8 cellular contexts compared by ENCODE assay signal in the genomic region with DNA sequence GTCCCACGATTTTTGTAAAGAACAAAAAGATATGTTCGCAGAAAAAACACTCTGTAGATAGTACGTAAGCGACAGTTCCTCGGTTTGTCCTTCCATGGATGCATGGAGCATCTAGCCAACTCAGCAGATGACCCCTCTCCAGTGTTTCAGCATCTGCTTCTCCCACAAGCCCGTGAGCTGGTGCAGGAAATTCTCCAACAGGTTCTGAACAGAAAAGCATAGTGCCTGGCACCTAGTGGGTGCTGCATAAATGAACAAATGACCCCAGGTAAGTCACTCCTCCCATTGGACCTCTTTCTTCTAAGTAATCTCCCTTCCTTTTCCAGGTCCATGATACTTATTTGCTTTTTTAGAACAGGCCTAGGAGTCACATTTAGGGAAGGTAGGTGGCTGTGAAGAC. TPM values are rescaled to one million over a fixed set of nuclear protein-coding genes. Genes with fewer than 3 reads are reported as not detected.
DNase-seq lines count a peak whose midpoint lies in the region; ATAC-seq and TF ChIP-seq lines count a peak whose summit lies in the region.

No MANE protein-coding gene starts in this region.

- no peaks in the 10 kb centered on the region; a peak in 1 of 5 replicates for H3K9me3 Mint-ChIP-seq in H9

- no peaks in the 10 kb centered on the region for H4K20me1 ChIP-seq in H9 (ENCODE audit: control insufficient read depth, insufficient read depth, insufficient read length)

- H3K4me3 Mint-ChIP-seq in H9 (peak overlapping the region; percentile 60 to 79), T-helper 17 cell (peak overlapping the region; percentile 85)

- H3K36me3 ChIP-seq in skeletal muscle tissue (ENCODE audit: control insufficient read depth in 3 of 3, insufficient read depth in 3 of 3, low read length in 3 of 3) = no peaks in the 10 kb centered on the region

- H3K4me1 Mint-ChIP-seq in H9 (peaks cover 41 to 55% of the 10 kb centered on the region in 2 experiments), T-helper 17 cell (peaks cover 37% of the 10 kb centered on the region)

- H3K4me1 ChIP-seq in H9 (ENCODE audit: insufficient read depth, low read length) (0 out of 2 replicates have a peak, but pooled peaks cover 3% of the 10 kb centered on the region), right cardiac atrium (ENCODE audit: control insufficient read depth, insufficient read depth, low read length) (peaks cover 2% of the 10 kb centered on the region), skeletal muscle tissue (ENCODE audit: control insufficient read depth in 3 of 3, insufficient read depth in 3 of 3, low read length in 3 of 3) (peaks cover 24 to 49% (median 35%) of the 10 kb centered on the region in 3 donors)

- H3K36me3 Mint-ChIP-seq in H9 (ENCODE audit: insufficient read depth in 1 of 3, low read depth in 3 of 3) (no peaks in the 10 kb centered on the region; a peak in 1 of 7 replicates), T-helper 17 cell (ENCODE audit: low read depth) (no peaks in the 10 kb centered on the region)

- no peak overlapping the region for H2AK5ac ChIP-seq in H9 (ENCODE audit: insufficient read length, low read length)

- peak overlapping the region; percentile 90 for H3K4me3 ChIP-seq in right cardiac atrium (ENCODE audit: low read length)
- H3K4me3 ChIP-seq in skeletal muscle tissue (ENCODE audit: low read length in 3 of 3) = peak overlapping the region; percentile 48 to 78 (median 77)

- H2BK12ac ChIP-seq in H9 (ENCODE audit: insufficient read length, low read depth, low read length) = no peak overlapping the region

- H3K27ac Mint-ChIP-seq in H9 (peak overlapping the region in 1 of 3 experiments; percentile 77; a peak in 1 of 7 replicates), T-helper 17 cell (peak overlapping the region; percentile 37)

- H3K4ac ChIP-seq in H9 (ENCODE audit: low read depth, low read length) = no peak overlapping the region

- H3K27ac ChIP-seq in H9 (ENCODE audit: insufficient read length, low read depth, low read length) (no peak overlapping the region), right cardiac atrium (ENCODE audit: low read length) (peak overlapping the region; percentile 54), skeletal muscle tissue (ENCODE audit: low read depth, low read length) (peak overlapping the region; percentile 66)

- H3K27me3 Mint-ChIP-seq in H9 (ENCODE audit: low read depth) = peaks cover 28% of the 10 kb centered on the region
- peaks cover 4% of the 10 kb centered on the region for H3K27me3 Mint-ChIP-seq in T-helper 17 cell

- H4K91ac ChIP-seq in H9 (ENCODE audit: insufficient read length, low read depth, low read length) = no peak overlapping the region

- H2BK5ac ChIP-seq in H9 (ENCODE audit: insufficient read length, low read length) = no peak overlapping the region

- no peak overlapping the region for H3K18ac ChIP-seq in H9 (ENCODE audit: insufficient read length, low read depth, low read length)

- H3K79me1 ChIP-seq in H9 (ENCODE audit: insufficient read depth, low read depth, low read length, poor library complexity, severe bottlenecking) = no peaks in the 10 kb centered on the region

- H2BK120ac ChIP-seq in H9 (ENCODE audit: low read depth, low read length, poor library complexity, severe bottlenecking) = no peak overlapping the region

- no peak overlapping the region for H3K14ac ChIP-seq in H9 (ENCODE audit: insufficient read depth, low read length)

- no peak overlapping the region for H3K9ac ChIP-seq in H9 (ENCODE audit: extremely low read depth, insufficient read length, low read length)
- H3K9ac ChIP-seq in skeletal muscle tissue (ENCODE audit: low read depth in 1 of 3, low read length in 3 of 3) = peak overlapping the region; percentile 7 to 85 (median 73)

- H3T11ph ChIP-seq in H9 (ENCODE audit: low read length) = no peak overlapping the region

- DNase-seq in H9 (no peak), T-helper 17 cell (no peak), right cardiac atrium (no peak), NCI-H2171 (lab: John Stamatoyannopoulos, UW) (no peak)
- DNase-seq in stimulated activated CD4-positive, alpha-beta T cell treated with anti-CD3 and anti-CD28 coated beads, Interleukin-2, amount 100 ng/mL, for 24 hours = no peak

- no peak overlapping the region for H4K5ac ChIP-seq in H9 (ENCODE audit: insufficient read length, low read depth, low read length)

- H3K9me3 ChIP-seq in H9 (ENCODE audit: control insufficient read depth, low read depth, low read length) = no peaks in the 10 kb centered on the region
- H3K9me3 ChIP-seq in T-helper 17 cell (ENCODE audit: control insufficient read depth, low read length, poor library complexity, severe bottlenecking) = no peaks in the 10 kb centered on the region
- H3K9me3 ChIP-seq in right cardiac atrium (ENCODE audit: control insufficient read depth, low read length) = no peaks in the 10 kb centered on the region
- H3K9me3 ChIP-seq in skeletal muscle tissue (ENCODE audit: control insufficient read depth in 3 of 3, low read length in 3 of 3) = no peaks in the 10 kb centered on the region

- peak overlapping the region; percentile 32 for H3K4me2 ChIP-seq in H9 (ENCODE audit: insufficient read depth, insufficient read length, low read length)

- peaks cover 3% of the 10 kb centered on the region for H3K23me2 ChIP-seq in H9 (ENCODE audit: insufficient read length, low read depth, low read length, poor library complexity, severe bottlenecking)

- H3K79me2 ChIP-seq in H9 (ENCODE audit: insufficient read depth, low read length) = peaks cover 9% of the 10 kb centered on the region; the same call in 1 of the 2 replicates

- no peak overlapping the region for H2BK15ac ChIP-seq in H9 (ENCODE audit: low read depth, low read length)

- ATAC-seq in T-helper 17 cell = no peak
- no peak for ATAC-seq in right cardiac atrium
- ATAC-seq in HG02840 (IDR thresholded peaks at IDR 0.05; ENCODE audit: low FRiP score, unreplicated experiment) = no peak
- ATAC-seq in GM18867 (IDR thresholded peaks at IDR 0.05; ENCODE audit: unreplicated experiment) = no peak

- no peak overlapping the region for H2BK20ac ChIP-seq in H9 (ENCODE audit: low read depth, low read length, poor library complexity, severe bottlenecking)

- H3K56ac ChIP-seq in H9 (ENCODE audit: insufficient read length, low read depth, low read length) = no peak overlapping the region

- WGBS in H9 (ENCODE audit: extremely low coverage, insufficient read length, low lambda C conversion rate) = no CpG with 5 or more reads among the region's 6 CpGs
- 81% methylated on average over 6 of the region's 6 CpGs for WGBS in right cardiac atrium

- H3K23ac ChIP-seq in H9 (ENCODE audit: insufficient read length, low read depth, low read length) = no peak overlapping the region

- H4K8ac ChIP-seq in H9 (replicated peaks; ENCODE audit: insufficient read length, low read depth, low read length) = no peak overlapping the region

- intact Hi-C loops in right cardiac atrium (cut with DNase I) = loop anchor here in 3 of 4 donors (5.0 to 10.0 kb wide), 3 partner anchors 57 to 93 kb away; partner anchors contain the start of gene BLOC1S4 (in 1 of the 3)

- no peak for TF ChIP-seq CTCF in H9 (conservative IDR thresholded peaks at IDR 0.05)

- H3K27me3 ChIP-seq in H9 (ENCODE audit: insufficient read depth, low read length) (no peaks in the 10 kb centered on the region), right cardiac atrium (ENCODE audit: control insufficient read depth, insufficient read depth) (no peaks in the 10 kb centered on the region), skeletal muscle tissue (ENCODE audit: control insufficient read depth in 3 of 3, insufficient read depth in 3 of 3, low read length in 3 of 3) (no peaks in the 10 kb centered on the region)

- H2AFZ ChIP-seq in H9 (ENCODE audit: low read length) = no peak overlapping the region

RNA-seq across cellular contexts. Expression of gene KIAA0232, which starts 1.0 kb away (rescaled TPM):
- 24.9 and 28.5 TPM in 2 replicates for total RNA-seq in H9 (2021)
- total RNA-seq in T-helper 17 cell = 10 to 100 TPM; 16.1 to 16.7 TPM
- total RNA-seq in right cardiac atrium = 10 to 100 TPM; 64.2 to 67.0 (median 66.6) TPM
- polyA plus RNA-seq in right cardiac atrium = 21.8 TPM
- total RNA-seq in skeletal muscle tissue = 12.5 TPM
